12 cellular contexts compared by ENCODE assay signal in genomic region chr2:172430027-172430426, GRCh38. TPM values are rescaled to one million over a fixed set of nuclear protein-coding genes. Genes with fewer than 3 reads are reported as not detected.
DNase-seq lines count a peak whose midpoint lies in the region; ATAC-seq and TF ChIP-seq lines count a peak whose summit lies in the region.
"Had no signal": no experiment of that assay in that cellular context is flagged by ENCODE, and none has a peak within 500 bp of the region (broad histone marks: within the 10 kb centered on the region; RNA-seq: fewer than 3 reads in every experiment).

No MANE protein-coding gene starts in this region.

- peak overlapping the region in 3 of 4 donors; percentile 72 to 95 (median 90) for H3K4me3 ChIP-seq in Peyer's patch

- no peaks in the 10 kb centered on the region for H3K27me3 ChIP-seq in CD4-positive, alpha-beta T cell (ENCODE audit: control insufficient read depth, insufficient read depth, low read length)
- no peaks in the 10 kb centered on the region for H3K27me3 ChIP-seq in Peyer's patch
- H3K27me3 ChIP-seq: brain microvascular endothelial cell had no signal

- H3K4me1 Mint-ChIP-seq in CD4-positive, alpha-beta T cell (ENCODE audit: low read depth) = peaks cover 23% of the 10 kb centered on the region
- peaks cover 36% of the 10 kb centered on the region for H3K4me1 Mint-ChIP-seq in progenitor cell of endocrine pancreas (ENCODE audit: low read depth)

- H3K9me3 Mint-ChIP-seq in CD4-positive, alpha-beta T cell = no peaks in the 10 kb centered on the region
- H3K9me3 Mint-ChIP-seq in progenitor cell of endocrine pancreas (ENCODE audit: low read depth) = no peaks in the 10 kb centered on the region
- H3K9me3 Mint-ChIP-seq: stimulated activated memory B cell treated with anti-CD40 and anti-IgM and Interleukin-4, amounts not matched to agents 10 μg/mL and 1 μg/mL and 100 μg/mL, for 72 hours had no signal

- H3K27ac ChIP-seq in CD4-positive, alpha-beta T cell (ENCODE audit: low read depth, low read length) = no peak overlapping the region
- peak overlapping the region in 3 of 4 donors; percentile 91 to 99 (median 99) for H3K27ac ChIP-seq in Peyer's patch
- H3K27ac ChIP-seq in epithelial cell of prostate = peak overlapping the region; percentile 95
- H3K27ac ChIP-seq: brain microvascular endothelial cell, KMS-11 had no signal

- H3K4me3 Mint-ChIP-seq in CD4-positive, alpha-beta T cell = peak overlapping the region; percentile 93
- peak overlapping the region; percentile 87 for H3K4me3 Mint-ChIP-seq in progenitor cell of endocrine pancreas (ENCODE audit: low read depth)
- H3K4me3 Mint-ChIP-seq: stimulated activated memory B cell treated with anti-CD40 and anti-IgM and Interleukin-4, amounts not matched to agents 10 μg/mL and 1 μg/mL and 100 μg/mL, for 72 hours had no signal

- intact Hi-C loops in CD4-positive, alpha-beta T cell (cut with DNase I, micrococcal nuclease) = no loop called here

- ATAC-seq in CD4-positive, alpha-beta T cell (ENCODE audit: poor library complexity) = no peak
- no peak for ATAC-seq in HG02885 (IDR thresholded peaks at IDR 0.05; ENCODE audit: poor library complexity, unreplicated experiment)
- ATAC-seq: stimulated activated memory B cell treated with anti-CD40 and anti-IgM and Interleukin-4, amounts not matched to agents 10 μg/mL and 1 μg/mL and 100 μg/mL, for 72 hours had no signal

- CTCF ChIA-PET in CD4-positive, alpha-beta T cell (lab: Charles Lee) = interaction anchor here (0.8 to 14.8 kb wide), 3 partner anchors 11 to 32 kb away, joined by 3 to 282 read pairs (median 64); no protein-coding TSS in a partner anchor

- POLR2A ChIA-PET in CD4-positive, alpha-beta T cell (lab: Charles Lee) = interaction anchor here (1.0 to 22.8 kb wide), 5 partner anchors 10 to 66 kb away, joined by 3 to 482 read pairs (median 21); no protein-coding TSS in a partner anchor

- H3K36me3 ChIP-seq in Peyer's patch = no peaks in the 10 kb centered on the region
- H3K36me3 ChIP-seq: brain microvascular endothelial cell had no signal

- H3K4me1 ChIP-seq in Peyer's patch = peaks cover 2 to 33% (median 11%) of the 10 kb centered on the region in 4 donors

- no peak for TF ChIP-seq CTCF in CD4-positive, alpha-beta T cell (IDR thresholded peaks at IDR 0.05)
- TF ChIP-seq CTCF in Peyer's patch (IDR thresholded peaks at IDR 0.05) = no peak
- no peak for TF ChIP-seq CTCF in progenitor cell of endocrine pancreas (IDR thresholded peaks at IDR 0.05; ENCODE audit: unreplicated experiment)

- no peaks in the 10 kb centered on the region for H3K9me3 ChIP-seq in CD4-positive, alpha-beta T cell (ENCODE audit: control insufficient read depth, low read length)
- no peaks in the 10 kb centered on the region for H3K9me3 ChIP-seq in Peyer's patch

- no peak overlapping the region for H3K27ac Mint-ChIP-seq in CD4-positive, alpha-beta T cell
- H3K27ac Mint-ChIP-seq in progenitor cell of endocrine pancreas = no peak overlapping the region
- H3K27ac Mint-ChIP-seq: stimulated activated memory B cell treated with anti-CD40 and anti-IgM and Interleukin-4, amounts not matched to agents 10 μg/mL and 1 μg/mL and 100 μg/mL, for 72 hours had no signal

- no peaks in the 10 kb centered on the region for H3K27me3 Mint-ChIP-seq in CD4-positive, alpha-beta T cell
- H3K27me3 Mint-ChIP-seq in progenitor cell of endocrine pancreas = peaks cover 11% of the 10 kb centered on the region

- no peak for TF ChIP-seq POLR2A in Peyer's patch (IDR thresholded peaks at IDR 0.05)

- H3K36me3 Mint-ChIP-seq in CD4-positive, alpha-beta T cell (ENCODE audit: low read depth) = peaks cover 24% of the 10 kb centered on the region
- H3K36me3 Mint-ChIP-seq in progenitor cell of endocrine pancreas (ENCODE audit: insufficient read depth) = no peaks in the 10 kb centered on the region
- H3K36me3 Mint-ChIP-seq: stimulated activated memory B cell treated with anti-CD40 and anti-IgM and Interleukin-4, amounts not matched to agents 10 μg/mL and 1 μg/mL and 100 μg/mL, for 72 hours had no signal

- DNase-seq in CD4-positive, alpha-beta T cell = no peak
- DNase-seq in Peyer's patch (no peak), epithelial cell of prostate (ENCODE audit: low read depth, low spot score) (no peak), progenitor cell of endocrine pancreas (ENCODE audit: low spot score, unreplicated experiment) (no peak), GM03348 (ENCODE audit: low spot score) (no peak), hepatic stellate cell (ENCODE audit: low spot score) (no peak)
- no peak for DNase-seq in effector CD4-positive, alpha-beta T cell
- DNase-seq: brain microvascular endothelial cell, NCI-H2081 treated with DMSO at 0.1 percent for 48 hours had no signal

RNA-seq across cellular contexts. Expression of gene ITGA6, which starts 2.6 kb away (rescaled TPM):
- total RNA-seq in CD4-positive, alpha-beta T cell = 10 to 100 TPM; 53.5 to 58.0 TPM
- total RNA-seq in Peyer's patch = 100 to 1,000 TPM; 201 to 357 (median 225) TPM
- 69.5 and 83.8 TPM in 2 replicates for total RNA-seq in progenitor cell of endocrine pancreas
